Comparison of ENCODE assay signal across 8 cellular contexts in genomic region chr20:51594999-51595532, GRCh38. TPM values are rescaled to one million over a fixed set of nuclear protein-coding genes. Genes with fewer than 3 reads are reported as not detected.
DNase-seq lines count a peak whose midpoint lies in the region; ATAC-seq and TF ChIP-seq lines count a peak whose summit lies in the region.

No MANE protein-coding gene starts in this region.

- no peaks in the 10 kb centered on the region for H3K9me3 ChIP-seq in Panc1 (ENCODE audit: control insufficient read depth, insufficient read depth, low read depth, low read length)
- H3K9me3 ChIP-seq in esophagus squamous epithelium, result no peaks in the 10 kb centered on the region

- H3K4me1 Mint-ChIP-seq in nephron, result peaks cover 26% of the 10 kb centered on the region

- H3K36me3 ChIP-seq in Panc1 (ENCODE audit: control insufficient read depth, insufficient read depth, low read length) (no peaks in the 10 kb centered on the region), esophagus squamous epithelium (peaks cover 0 to 23% (median 0%) of the 10 kb centered on the region in 3 donors)

- no peak overlapping the region for H3K4me3 Mint-ChIP-seq in nephron

- peaks cover 13% of the 10 kb centered on the region for H3K4me1 ChIP-seq in Panc1 (ENCODE audit: control insufficient read depth, insufficient read depth, low read length)
- peaks cover 0 to 25% (median 15%) of the 10 kb centered on the region in 3 donors for H3K4me1 ChIP-seq in esophagus squamous epithelium

- in situ Hi-C loops in Panc1 (cut with HindIII; ENCODE audit: low pct_unique_long_range_greater_than_20kb, low sequenced_read_pairs), result no loop called here

- no peaks in the 10 kb centered on the region for H3K9me3 Mint-ChIP-seq in nephron

- no peak for TF ChIP-seq POLR2A in esophagus squamous epithelium (IDR thresholded peaks at IDR 0.05)

- peak overlapping the region; percentile 80 for H3K27ac ChIP-seq in Panc1 (ENCODE audit: low read length)
- H3K27ac ChIP-seq in esophagus squamous epithelium, result peak overlapping the region in 3 of 4 donors; percentile 21 to 63 (median 44)

- H3K27me3 ChIP-seq in Panc1 (ENCODE audit: control insufficient read depth, insufficient read depth, low read length) (no peaks in the 10 kb centered on the region), esophagus squamous epithelium (no peaks in the 10 kb centered on the region)

- BruUV-seq in Panc1 (replicated peaks; lab: Mats Ljungman, UMichigan), result no TSS peak

- H3K27ac Mint-ChIP-seq in nephron, result peak overlapping the region in 1 of 3 experiments; percentile 6

- H3K4me3 ChIP-seq in Panc1 (ENCODE audit: low read depth in 2 of 2, low read length in 2 of 2) (no peak overlapping the region), esophagus squamous epithelium (no peak overlapping the region)

- no peaks in the 10 kb centered on the region for H3K27me3 Mint-ChIP-seq in nephron (ENCODE audit: low read depth)

- TF ChIP-seq CTCF in Panc1 (IDR thresholded peaks at IDR 0.05) (peak; percentile 92), esophagus squamous epithelium (IDR thresholded peaks at IDR 0.05) (peak; percentile 85 to 93 (median 86)), nephron (IDR thresholded peaks at IDR 0.05; ENCODE audit: unreplicated experiment in 3 of 3) (peak; percentile 84 to 90 (median 89))

- POLR2A ChIA-PET in Panc1 (lab: Charles Lee), result interaction anchor here (0.7 kb wide), 1 partner anchor 158 kb away, joined by 8 read pairs; no protein-coding TSS in a partner anchor

- ATAC-seq in GM21723 (IDR thresholded peaks at IDR 0.05; ENCODE audit: unreplicated experiment), result peak; percentile 93
- ATAC-seq in Panc1, result peak; percentile 99

- intact Hi-C loops in Panc1 (cut with micrococcal nuclease; ENCODE audit: unreplicated experiment), result loop anchor here (2.0 to 10.0 kb wide), 3 partner anchors 208 to 610 kb away; no protein-coding TSS in a partner anchor
- intact Hi-C loops in esophagus squamous epithelium (cut with DNase I), result loop anchor here (5.0 kb wide), 1 partner anchor 208 kb away; no protein-coding TSS in a partner anchor

- peaks cover 16% of the 10 kb centered on the region for H3K36me3 Mint-ChIP-seq in nephron (ENCODE audit: low read depth)

- WGBS in esophagus squamous epithelium, 2 donors, result 5 to 6% methylated on average over 11 to 14 of the region's 14 CpGs

- CTCF ChIA-PET in Panc1 (lab: Charles Lee), result interaction anchor here (0.5 to 1.9 kb wide), 12 partner anchors 11 to 618 kb away, joined by 3 to 14 read pairs (median 4); no protein-coding TSS in a partner anchor

- peak; percentile 86 for DNase-seq in DMS153 treated with DMSO at 0.1 percent for 48 hours (lab: John Stamatoyannopoulos, UW; ENCODE audit: unreplicated experiment)
- peak; percentile 69 for DNase-seq in KG1 (lab: John Stamatoyannopoulos, UW)
- DNase-seq in Panc1 (ENCODE audit: low read depth, low spot score), result peak; percentile 82
- DNase-seq in activated T-cell treated with anti-CD3 and anti-CD28 coated beads for 48 hours (ENCODE audit: low read depth), result peak; percentile 68
- peak; percentile 46 for DNase-seq in esophagus squamous epithelium (lab: John Stamatoyannopoulos, UW)
- peak; percentile 68 for DNase-seq in stimulated activated naive CD4-positive, alpha-beta T cell treated with Interleukin-2 at 50 U/mL for 16 hours (lab: John Stamatoyannopoulos, UW)

RNA-seq across cellular contexts. Expression of gene NFATC2, which starts 52.5 kb away (rescaled TPM):
- total RNA-seq in Panc1 (2021; ENCODE audit: unreplicated experiment) (10.6 TPM), esophagus squamous epithelium (1 to 10 TPM in 3 of 4 donors, under 1 TPM in 1; 0.83 to 6.7 (median 1.4) TPM)
- polyA plus RNA-seq in Panc1 (2012; ENCODE audit: insufficient read length), result 11.6 TPM
